ENCODE assay signal across 28 cellular contexts in genomic region chr10:90571876-90572275, GRCh38.
DNase-seq lines count a peak whose midpoint lies in the region; ATAC-seq and TF ChIP-seq lines count a peak whose summit lies in the region.
"Had no signal": no experiment of that assay in that cellular context is flagged by ENCODE, and none has a peak within 500 bp of the region (broad histone marks: within the 10 kb centered on the region; RNA-seq: fewer than 3 reads in every experiment).

No MANE protein-coding gene starts in this region.

- in situ Hi-C loops in astrocyte of the cerebellum (cut with HindIII; ENCODE audit: low sequenced_read_pairs) = no loop called here

- no peak overlapping the region for H2BK12ac ChIP-seq in mesenchymal stem cell (ENCODE audit: low read length in 2 of 2)

- peaks cover 3% of the 10 kb centered on the region for H3K9me3 ChIP-seq in mesenchymal stem cell (ENCODE audit: control insufficient read depth, low read length)
- H3K9me3 ChIP-seq: HAP-1, SJSA1 had no signal

- H2BK5ac ChIP-seq in mesenchymal stem cell (ENCODE audit: low read depth, low read length, poor library complexity, severe bottlenecking) = no peak overlapping the region

- no peak overlapping the region for H3K4me3 Mint-ChIP-seq in activated naive CD8-positive, alpha-beta T cell treated with anti-CD3 and anti-CD28 coated beads for 36 hours
- no peak overlapping the region for H3K4me3 Mint-ChIP-seq in stimulated activated naive B cell treated with anti-CD40 and anti-IgM and Interleukin-4, amounts not matched to agents 10 μg/mL and 1 μg/mL and 100 μg/mL, for 72 hours
- H3K4me3 Mint-ChIP-seq: B cell; CD8-positive, alpha-beta T cell had no signal

- H3K36me3 ChIP-seq in mesenchymal stem cell (ENCODE audit: control insufficient read depth in 1 of 2, insufficient read depth in 2 of 2, low read depth in 1 of 2, low read length in 2 of 2) = no peaks in the 10 kb centered on the region
- H3K36me3 ChIP-seq: HAP-1, SJSA1 had no signal

- H2AK5ac ChIP-seq in mesenchymal stem cell (ENCODE audit: low read length, severe bottlenecking) = no peak overlapping the region

- H4K91ac ChIP-seq in mesenchymal stem cell (ENCODE audit: low read length) = no peak overlapping the region

- H3K9ac ChIP-seq in mesenchymal stem cell (ENCODE audit: low read length) = no peak overlapping the region

- peaks cover 22% of the 10 kb centered on the region for H3K27me3 Mint-ChIP-seq in activated naive CD8-positive, alpha-beta T cell treated with anti-CD3 and anti-CD28 coated beads for 36 hours
- peaks cover 27 to 42% of the 10 kb centered on the region in 2 donors for H3K27me3 Mint-ChIP-seq in stimulated activated naive B cell treated with anti-CD40 and anti-IgM and Interleukin-4, amounts not matched to agents 10 μg/mL and 1 μg/mL and 100 μg/mL, for 72 hours

- H2AFZ ChIP-seq in mesenchymal stem cell (ENCODE audit: low read depth, low read length) = no peak overlapping the region
- H2AFZ ChIP-seq: PC-9 had no signal

- ATAC-seq in stimulated activated naive B cell treated with anti-CD40 and anti-IgM and Interleukin-4, amounts not matched to agents 10 μg/mL and 1 μg/mL and 100 μg/mL, for 72 hours (replicated peaks) = no peak
- ATAC-seq: CD8-positive, alpha-beta T cell; GM12878 had no signal

- no peaks in the 10 kb centered on the region for H3K4me1 Mint-ChIP-seq in activated naive CD8-positive, alpha-beta T cell treated with anti-CD3 and anti-CD28 coated beads for 36 hours
- no peaks in the 10 kb centered on the region for H3K4me1 Mint-ChIP-seq in stimulated activated naive B cell treated with anti-CD40 and anti-IgM and Interleukin-4, amounts not matched to agents 10 μg/mL and 1 μg/mL and 100 μg/mL, for 72 hours
- H3K4me1 Mint-ChIP-seq: B cell had no signal

- H2BK120ac ChIP-seq in mesenchymal stem cell (ENCODE audit: low read depth, low read length) = no peak overlapping the region

- H4K8ac ChIP-seq in mesenchymal stem cell (ENCODE audit: low read length) = no peak overlapping the region

- no peak overlapping the region for H3K4me3 ChIP-seq in astrocyte of the cerebellum (ENCODE audit: low read depth, low read length)
- H3K4me3 ChIP-seq in mesenchymal stem cell (ENCODE audit: insufficient read depth in 1 of 2, low read depth in 1 of 2, low read length in 2 of 2) = no peak overlapping the region
- H3K4me3 ChIP-seq: GM12878, HAP-1, PC-9, SJSA1 had no signal

- no peaks in the 10 kb centered on the region for H3K27me3 ChIP-seq in mesenchymal stem cell (ENCODE audit: control insufficient read depth in 1 of 2, insufficient read depth in 1 of 2, low read length in 2 of 2)
- H3K27me3 ChIP-seq: SJSA1 had no signal

- no peak overlapping the region for H3K23ac ChIP-seq in mesenchymal stem cell (ENCODE audit: low read length in 2 of 2)

- no peak overlapping the region for H3K14ac ChIP-seq in mesenchymal stem cell (ENCODE audit: low read length in 2 of 2)

- no peak overlapping the region for H3K27ac ChIP-seq in mesenchymal stem cell (ENCODE audit: low read length, poor library complexity, severe bottlenecking)
- H3K27ac ChIP-seq: C4-2B, PC-9, SJSA1 had no signal

- no peak overlapping the region for H3K27ac Mint-ChIP-seq in activated naive CD8-positive, alpha-beta T cell treated with anti-CD3 and anti-CD28 coated beads for 36 hours
- H3K27ac Mint-ChIP-seq in stimulated activated naive B cell treated with anti-CD40 and anti-IgM and Interleukin-4, amounts not matched to agents 10 μg/mL and 1 μg/mL and 100 μg/mL, for 72 hours = no peak overlapping the region
- H3K27ac Mint-ChIP-seq: B cell; CD8-positive, alpha-beta T cell had no signal

- no peak overlapping the region for H2BK15ac ChIP-seq in mesenchymal stem cell (ENCODE audit: low read depth, poor library complexity, severe bottlenecking)

- no peak overlapping the region for H3K18ac ChIP-seq in mesenchymal stem cell (ENCODE audit: low read depth in 1 of 2, low read length in 2 of 2)

- no peaks in the 10 kb centered on the region for H3K36me3 Mint-ChIP-seq in activated naive CD8-positive, alpha-beta T cell treated with anti-CD3 and anti-CD28 coated beads for 36 hours
- H3K36me3 Mint-ChIP-seq in stimulated activated naive B cell treated with anti-CD40 and anti-IgM and Interleukin-4, amounts not matched to agents 10 μg/mL and 1 μg/mL and 100 μg/mL, for 72 hours = no peaks in the 10 kb centered on the region
- H3K36me3 Mint-ChIP-seq: CD8-positive, alpha-beta T cell had no signal

- TF ChIP-seq CTCF in astrocyte of the cerebellum (IDR thresholded peaks at IDR 0.05; ENCODE audit: low read depth, low read length, missing control alignments) = no peak

- H3K9me3 Mint-ChIP-seq in activated naive CD8-positive, alpha-beta T cell treated with anti-CD3 and anti-CD28 coated beads for 36 hours = no peaks in the 10 kb centered on the region
- H3K9me3 Mint-ChIP-seq in stimulated activated naive B cell treated with anti-CD40 and anti-IgM and Interleukin-4, amounts not matched to agents 10 μg/mL and 1 μg/mL and 100 μg/mL, for 72 hours = peaks cover 0 to 3% of the 10 kb centered on the region in 2 donors
- H3K9me3 Mint-ChIP-seq: CD8-positive, alpha-beta T cell had no signal

- no peak overlapping the region for H3K4me2 ChIP-seq in mesenchymal stem cell (ENCODE audit: low read length, poor library complexity, severe bottlenecking)
- H3K4me2 ChIP-seq: PC-9 had no signal

- no peak overlapping the region for H3K4ac ChIP-seq in mesenchymal stem cell (ENCODE audit: low read depth in 1 of 2, low read length in 2 of 2)

- no peaks in the 10 kb centered on the region for H3K4me1 ChIP-seq in mesenchymal stem cell (ENCODE audit: control insufficient read depth, insufficient read depth, low read depth, low read length)
- H3K4me1 ChIP-seq: HAP-1, SJSA1 had no signal

- 79% methylated on average over 3 of the region's 3 CpGs for WGBS in mesenchymal stem cell

- DNase-seq in NCI-H1092 treated with DMSO at 0.1 percent for 48 hours (lab: John Stamatoyannopoulos, UW) = peak; percentile 4
- DNase-seq in NCI-H446 treated with DMSO at 0.1 percent for 48 hours (lab: John Stamatoyannopoulos, UW) = peak; percentile 71
- DNase-seq in astrocyte of the cerebellum (ENCODE audit: low read depth) = peak; percentile 55
- DNase-seq in mesenchymal stem cell = peak; percentile 41
- no peak for DNase-seq in kidney glomerular epithelial cell (lab: John Stamatoyannopoulos, UW)
- no peak for DNase-seq in activated naive CD8-positive, alpha-beta T cell treated with anti-CD3 and anti-CD28 coated beads for 36 hours
- no peak for DNase-seq in stimulated activated naive B cell treated with anti-CD40 and anti-IgM and Interleukin-4, amounts not matched to agents 10 μg/mL and 1 μg/mL and 100 μg/mL, for 72 hours
- DNase-seq: CD8-positive, alpha-beta T cell; DMS 273 treated with DMSO at 0.1 percent for 48 hours; DMS79; EL; GDM1; GOT3; IMR-90; KG1; MM.1S; NCI-H1436; NCI-H187 treated with DMSO at 0.1 percent for 48 hours; NCI-H774; PC-9; Right ventricle myocardium superior; RPMI8226; T-helper 1 cell had no signal

- no peaks in the 10 kb centered on the region for H3K79me1 ChIP-seq in mesenchymal stem cell (replicated peaks; ENCODE audit: low read length, poor library complexity, severe bottlenecking)

Comparison
In these comparisons a context has a peak if more than half of its experiments do, and no peak if none do; other contexts are left out.
1. DNase-seq: peak in NCI-H1092 treated with DMSO at 0.1 percent for 48 hours (single experiment), NCI-H446 treated with DMSO at 0.1 percent for 48 hours (single experiment), astrocyte of the cerebellum (single experiment) and mesenchymal stem cell (single experiment); none in kidney glomerular epithelial cell (single experiment), activated naive CD8-positive, alpha-beta T cell treated with anti-CD3 and anti-CD28 coated beads for 36 hours (single experiment) and stimulated activated naive B cell treated with anti-CD40 and anti-IgM and Interleukin-4, amounts not matched to agents 10 μg/mL and 1 μg/mL and 100 μg/mL, for 72 hours (single experiment).